ENCODE assay signal across 18 cellular contexts in the genomic region with DNA sequence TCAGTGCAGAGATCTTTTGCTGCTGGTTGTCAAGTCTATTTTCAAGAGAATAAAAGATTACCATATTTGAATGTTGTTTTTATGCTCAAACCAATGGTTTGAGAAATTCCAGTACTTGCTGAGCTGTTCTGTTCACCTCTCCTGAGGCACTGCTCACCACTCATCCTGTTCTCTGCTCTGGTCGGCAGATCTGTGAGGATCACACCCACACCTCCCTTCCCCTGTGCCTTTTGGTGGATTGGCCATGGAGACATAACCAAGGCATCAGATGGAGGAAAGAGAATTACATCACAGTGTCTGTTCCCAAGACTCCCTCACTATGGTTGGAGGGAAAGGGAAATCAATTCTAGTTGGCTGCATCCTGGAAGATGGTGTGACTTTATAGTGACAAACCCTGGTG.
A peak's percentile ranks its signal among the peaks of the same experiment; 100 is the strongest.
DNase-seq lines count a peak whose midpoint lies in the region; ATAC-seq and TF ChIP-seq lines count a peak whose summit lies in the region.
"Had no signal": no experiment of that assay in that cellular context is flagged by ENCODE, and none has a peak within 500 bp of the region (broad histone marks: within the 10 kb centered on the region; RNA-seq: fewer than 3 reads in every experiment).

No MANE protein-coding gene starts in this region.

- POLR2A ChIA-PET in activated CD4-positive, alpha-beta memory T cell treated with anti-CD3 and anti-CD28 coated beads for 36 hours (lab: Charles Lee), result no interaction called here

- DNase-seq in GM23338 (ENCODE audit: low spot score) (no peak), iPS-NIHi7 (ENCODE audit: extremely low spot score) (peak; percentile 17), NCI-H2196 treated with DMSO at 0.1 percent for 48 hours (lab: John Stamatoyannopoulos, UW; ENCODE audit: unreplicated experiment) (no peak), HuH-7 (ENCODE audit: low spot score) (no peak)
- no peak for DNase-seq in stimulated activated naive B cell treated with anti-CD40 and anti-IgM and Interleukin-4, amounts not matched to agents 10 μg/mL and 1 μg/mL and 100 μg/mL, for 72 hours
- no peak for DNase-seq in stimulated activated naive CD8-positive, alpha-beta T cell treated with anti-CD3 and anti-CD28 coated beads, Interleukin-15, amount 100 ng/mL, for 72 hours
- DNase-seq in activated CD4-positive, alpha-beta memory T cell treated with anti-CD3 and anti-CD28 coated beads for 36 hours, result no peak
- DNase-seq: activated CD8-positive, alpha-beta T cell treated with anti-CD3 and anti-CD28 coated beads, Interleukin-2, amount 10 ng/mL, durations not matched to agents 7 days and 5 days; activated gamma-delta T cell treated with Interleukin-2 at 50 U/mL for 16 hours; esophagus squamous epithelium; Kasumi-1; NCI-H524 had no signal

- intact Hi-C loops in activated CD4-positive, alpha-beta memory T cell treated with anti-CD3 and anti-CD28 coated beads for 36 hours (cut with micrococcal nuclease), result no loop called here

- H3K27me3 Mint-ChIP-seq in GM23338 (ENCODE audit: insufficient read depth, low read depth, poor library complexity), result peaks cover 2% of the 10 kb centered on the region
- H3K27me3 Mint-ChIP-seq in activated T-helper 17 cell treated with anti-CD3 and anti-CD28 coated beads, Interleukin-2, amount 50 U/mL, for 72 hours, result no peaks in the 10 kb centered on the region
- no peaks in the 10 kb centered on the region for H3K27me3 Mint-ChIP-seq in stimulated activated naive B cell treated with anti-CD40 and anti-IgM and Interleukin-4, amounts not matched to agents 10 μg/mL and 1 μg/mL and 100 μg/mL, for 72 hours
- no peaks in the 10 kb centered on the region for H3K27me3 Mint-ChIP-seq in stimulated activated naive CD8-positive, alpha-beta T cell treated with anti-CD3 and anti-CD28 coated beads, Interleukin-15, amount 100 ng/mL, for 72 hours
- H3K27me3 Mint-ChIP-seq in activated CD4-positive, alpha-beta memory T cell treated with anti-CD3 and anti-CD28 coated beads for 36 hours, result no peaks in the 10 kb centered on the region
- H3K27me3 Mint-ChIP-seq: dendritic cell treated with granulocyte-macrophage colony-stimulating factor and Interleukin-4, amounts not matched to agents 40 ng/mL and 50 ng/mL, for 4 days; natural killer cell treated with Interleukin-12 subunit alpha and Interleukin-12 subunit beta and Interleukin-15 and Interleukin-18, amount 100 ng/mL, for 72 hours had no signal

- peak overlapping the region; percentile 83; the same call in 1 of the 2 replicates for H2AFZ ChIP-seq in GM23338

- H3F3A ChIP-seq in GM23338 (replicated peaks; ENCODE audit: low read depth), result no peaks in the 10 kb centered on the region

- CTCF ChIA-PET in activated CD4-positive, alpha-beta memory T cell treated with anti-CD3 and anti-CD28 coated beads for 36 hours (lab: Charles Lee), result no interaction called here

- no peaks in the 10 kb centered on the region for H3K36me3 Mint-ChIP-seq in GM23338 (ENCODE audit: low read depth)
- no peaks in the 10 kb centered on the region for H3K36me3 Mint-ChIP-seq in activated T-helper 17 cell treated with anti-CD3 and anti-CD28 coated beads, Interleukin-2, amount 50 U/mL, for 72 hours (ENCODE audit: low read depth)
- no peaks in the 10 kb centered on the region for H3K36me3 Mint-ChIP-seq in stimulated activated naive B cell treated with anti-CD40 and anti-IgM and Interleukin-4, amounts not matched to agents 10 μg/mL and 1 μg/mL and 100 μg/mL, for 72 hours
- H3K36me3 Mint-ChIP-seq in activated CD4-positive, alpha-beta memory T cell treated with anti-CD3 and anti-CD28 coated beads for 36 hours, result no peaks in the 10 kb centered on the region
- H3K36me3 Mint-ChIP-seq: natural killer cell treated with Interleukin-12 subunit alpha and Interleukin-12 subunit beta and Interleukin-15 and Interleukin-18, amount 100 ng/mL, for 72 hours had no signal

- H3K4me1 ChIP-seq in GM23338 (ENCODE audit: insufficient read depth), result peaks cover 25% of the 10 kb centered on the region

- no peak overlapping the region for H3K4me3 ChIP-seq in GM23338
- H3K4me3 ChIP-seq: esophagus squamous epithelium had no signal

- TF ChIP-seq CTCF in GM23338 (conservative IDR thresholded peaks at IDR 0.05; ENCODE audit: low read depth in 2 of 2), result no peak

- H3K79me2 ChIP-seq in GM23338 (replicated peaks; ENCODE audit: insufficient read depth), result no peaks in the 10 kb centered on the region

- H3K4me2 ChIP-seq in GM23338, result no peak overlapping the region

- H3K36me3 ChIP-seq in GM23338 (ENCODE audit: insufficient read depth), result no peaks in the 10 kb centered on the region
- H3K36me3 ChIP-seq: esophagus squamous epithelium had no signal

- H3K27ac Mint-ChIP-seq in GM23338, result peak overlapping the region; percentile 22; the same call in 1 of the 2 replicates
- no peak overlapping the region for H3K27ac Mint-ChIP-seq in activated T-helper 17 cell treated with anti-CD3 and anti-CD28 coated beads, Interleukin-2, amount 50 U/mL, for 72 hours
- peak overlapping the region; percentile 51 for H3K27ac Mint-ChIP-seq in stimulated activated naive B cell treated with anti-CD40 and anti-IgM and Interleukin-4, amounts not matched to agents 10 μg/mL and 1 μg/mL and 100 μg/mL, for 72 hours
- no peak overlapping the region for H3K27ac Mint-ChIP-seq in stimulated activated naive CD8-positive, alpha-beta T cell treated with anti-CD3 and anti-CD28 coated beads, Interleukin-15, amount 100 ng/mL, for 72 hours
- H3K27ac Mint-ChIP-seq in activated CD4-positive, alpha-beta memory T cell treated with anti-CD3 and anti-CD28 coated beads for 36 hours, result no peak overlapping the region
- H3K27ac Mint-ChIP-seq: activated CD8-positive, alpha-beta T cell treated with anti-CD3 and anti-CD28 coated beads, Interleukin-2, amount 10 ng/mL, durations not matched to agents 7 days and 5 days; dendritic cell treated with granulocyte-macrophage colony-stimulating factor and Interleukin-4, amounts not matched to agents 40 ng/mL and 50 ng/mL, for 4 days; natural killer cell treated with Interleukin-12 subunit alpha and Interleukin-12 subunit beta and Interleukin-15 and Interleukin-18, amount 100 ng/mL, for 72 hours had no signal

- H3K4me3 Mint-ChIP-seq in GM23338, result no peak overlapping the region
- H3K4me3 Mint-ChIP-seq in activated T-helper 17 cell treated with anti-CD3 and anti-CD28 coated beads, Interleukin-2, amount 50 U/mL, for 72 hours, result no peak overlapping the region
- H3K4me3 Mint-ChIP-seq in stimulated activated naive B cell treated with anti-CD40 and anti-IgM and Interleukin-4, amounts not matched to agents 10 μg/mL and 1 μg/mL and 100 μg/mL, for 72 hours, result no peak overlapping the region
- H3K4me3 Mint-ChIP-seq in stimulated activated naive CD8-positive, alpha-beta T cell treated with anti-CD3 and anti-CD28 coated beads, Interleukin-15, amount 100 ng/mL, for 72 hours, result no peak overlapping the region
- H3K4me3 Mint-ChIP-seq in activated CD4-positive, alpha-beta memory T cell treated with anti-CD3 and anti-CD28 coated beads for 36 hours, result no peak overlapping the region
- H3K4me3 Mint-ChIP-seq: activated CD8-positive, alpha-beta T cell treated with anti-CD3 and anti-CD28 coated beads, Interleukin-2, amount 10 ng/mL, durations not matched to agents 7 days and 5 days; CD14-positive monocyte; dendritic cell treated with granulocyte-macrophage colony-stimulating factor and Interleukin-4, amounts not matched to agents 40 ng/mL and 50 ng/mL, for 4 days; natural killer cell treated with Interleukin-12 subunit alpha and Interleukin-12 subunit beta and Interleukin-15 and Interleukin-18, amount 100 ng/mL, for 72 hours had no signal

- peak; percentile 46; the same call in 1 of the 3 replicates for ATAC-seq in GM23338
- peak; percentile 32 for ATAC-seq in activated T-helper 17 cell treated with anti-CD3 and anti-CD28 coated beads, Interleukin-2, amount 50 U/mL, for 72 hours (replicated peaks)
- ATAC-seq in stimulated activated naive B cell treated with anti-CD40 and anti-IgM and Interleukin-4, amounts not matched to agents 10 μg/mL and 1 μg/mL and 100 μg/mL, for 72 hours (replicated peaks), result peak in 1 of 2 donors; percentile 58
- no peak for ATAC-seq in stimulated activated naive CD8-positive, alpha-beta T cell treated with anti-CD3 and anti-CD28 coated beads, Interleukin-15, amount 100 ng/mL, for 72 hours
- ATAC-seq: activated CD8-positive, alpha-beta T cell treated with anti-CD3 and anti-CD28 coated beads, Interleukin-2, amount 10 ng/mL, durations not matched to agents 7 days and 5 days; natural killer cell treated with Interleukin-12 subunit alpha and Interleukin-12 subunit beta and Interleukin-15 and Interleukin-18, amount 100 ng/mL, for 72 hours; sciatic nerve had no signal

- H3K27me3 ChIP-seq in GM23338 (ENCODE audit: insufficient read depth), result no peaks in the 10 kb centered on the region
- H3K27me3 ChIP-seq: esophagus squamous epithelium had no signal

- H3K4me1 Mint-ChIP-seq in GM23338, result peaks cover 16% of the 10 kb centered on the region
- no peaks in the 10 kb centered on the region for H3K4me1 Mint-ChIP-seq in activated T-helper 17 cell treated with anti-CD3 and anti-CD28 coated beads, Interleukin-2, amount 50 U/mL, for 72 hours
- peaks cover 5 to 9% of the 10 kb centered on the region in 2 donors for H3K4me1 Mint-ChIP-seq in stimulated activated naive B cell treated with anti-CD40 and anti-IgM and Interleukin-4, amounts not matched to agents 10 μg/mL and 1 μg/mL and 100 μg/mL, for 72 hours
- no peaks in the 10 kb centered on the region for H3K4me1 Mint-ChIP-seq in stimulated activated naive CD8-positive, alpha-beta T cell treated with anti-CD3 and anti-CD28 coated beads, Interleukin-15, amount 100 ng/mL, for 72 hours
- H3K4me1 Mint-ChIP-seq in activated CD4-positive, alpha-beta memory T cell treated with anti-CD3 and anti-CD28 coated beads for 36 hours (ENCODE audit: low read depth), result no peaks in the 10 kb centered on the region
- H3K4me1 Mint-ChIP-seq: CD14-positive monocyte had no signal

- no peaks in the 10 kb centered on the region for H4K20me1 ChIP-seq in GM23338 (replicated peaks; ENCODE audit: insufficient read depth)

- no peak overlapping the region for H3K27ac ChIP-seq in GM23338 (ENCODE audit: low read depth)
- H3K27ac ChIP-seq: esophagus squamous epithelium, HL-60 had no signal

- no peaks in the 10 kb centered on the region for H3K9me3 Mint-ChIP-seq in GM23338
- H3K9me3 Mint-ChIP-seq in activated T-helper 17 cell treated with anti-CD3 and anti-CD28 coated beads, Interleukin-2, amount 50 U/mL, for 72 hours, result peaks cover 3% of the 10 kb centered on the region
- H3K9me3 Mint-ChIP-seq in stimulated activated naive B cell treated with anti-CD40 and anti-IgM and Interleukin-4, amounts not matched to agents 10 μg/mL and 1 μg/mL and 100 μg/mL, for 72 hours, result peaks cover 0 to 3% of the 10 kb centered on the region in 2 donors
- H3K9me3 Mint-ChIP-seq in stimulated activated naive CD8-positive, alpha-beta T cell treated with anti-CD3 and anti-CD28 coated beads, Interleukin-15, amount 100 ng/mL, for 72 hours, result no peaks in the 10 kb centered on the region
- no peaks in the 10 kb centered on the region for H3K9me3 Mint-ChIP-seq in activated CD4-positive, alpha-beta memory T cell treated with anti-CD3 and anti-CD28 coated beads for 36 hours
- H3K9me3 Mint-ChIP-seq: CD14-positive monocyte; dendritic cell treated with granulocyte-macrophage colony-stimulating factor and Interleukin-4, amounts not matched to agents 40 ng/mL and 50 ng/mL, for 4 days had no signal

- H3K9me2 ChIP-seq in GM23338 (ENCODE audit: insufficient read depth), result peaks cover 5% of the 10 kb centered on the region

TF ChIP-seq in GM23338, 12 proteins besides CTCF, POLR2A, EP300 and RAD21 (continues in another document):
- no peak for TF ChIP-seq CREB1 (CRISPR knock-in tag; IDR thresholded peaks at IDR 0.05; ENCODE audit: low read depth)

Comparison
In these comparisons a context has a peak if more than half of its experiments do, and no peak if none do; other contexts are left out.
1. H3K27ac Mint-ChIP-seq: peak in GM23338 (single experiment) and stimulated activated naive B cell treated with anti-CD40 and anti-IgM and Interleukin-4, amounts not matched to agents 10 μg/mL and 1 μg/mL and 100 μg/mL, for 72 hours (single experiment); none in activated T-helper 17 cell treated with anti-CD3 and anti-CD28 coated beads, Interleukin-2, amount 50 U/mL, for 72 hours (single experiment), stimulated activated naive CD8-positive, alpha-beta T cell treated with anti-CD3 and anti-CD28 coated beads, Interleukin-15, amount 100 ng/mL, for 72 hours (0 of 2) and activated CD4-positive, alpha-beta memory T cell treated with anti-CD3 and anti-CD28 coated beads for 36 hours (single experiment).